In the genomic region with DNA sequence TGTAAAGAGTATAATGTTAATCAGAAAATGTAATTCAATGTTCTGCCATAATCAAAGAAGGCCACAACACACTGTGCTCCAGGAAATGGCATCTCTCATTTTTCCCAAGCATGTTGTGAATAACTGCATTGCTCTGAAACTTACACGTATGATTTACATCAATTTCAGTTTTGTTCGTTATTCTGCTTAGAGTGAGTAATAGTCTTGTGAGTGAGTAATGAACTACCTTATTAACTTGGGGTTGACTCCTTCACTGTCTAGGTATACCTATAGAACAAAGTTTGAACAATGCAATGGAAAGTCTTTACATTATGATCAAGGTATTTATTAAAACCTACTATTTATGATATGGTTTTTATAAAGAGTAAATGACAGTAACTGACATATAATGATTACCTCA, we compare ENCODE assay signal across 10 cellular contexts. TPM values are rescaled to one million over a fixed set of nuclear protein-coding genes. Genes with fewer than 3 reads are reported as not detected.
"Had no signal": no experiment of that assay in that cellular context is flagged by ENCODE, and none has a peak within 500 bp of the region (broad histone marks: within the 10 kb centered on the region; RNA-seq: fewer than 3 reads in every experiment).

No MANE protein-coding gene starts in this region.

- H3K4me3 Mint-ChIP-seq: HFFc6, IgD-negative memory B cell had no signal

- DNase-seq: GOT3, H7, HFFc6 had no signal

- H3K36me3 Mint-ChIP-seq: IgD-negative memory B cell had no signal

- H3K36me3 ChIP-seq: HAP-1 had no signal

- H3K4me1 Mint-ChIP-seq: IgD-negative memory B cell had no signal

- H3K4me1 ChIP-seq: HAP-1 had no signal

- H3K9me3 Mint-ChIP-seq: HFFc6 had no signal

- H3K27ac ChIP-seq: HL-60 had no signal

- H3K9me3 ChIP-seq: HAP-1 had no signal

- FAIRE-seq: HepG2 had no signal

- ATAC-seq: HCT116, HepG2 had no signal

- H3K27ac Mint-ChIP-seq: HFFc6, IgD-negative memory B cell had no signal

- H3K4me3 ChIP-seq: HAP-1 had no signal

RNA-seq across cellular contexts. Expression of a gene that starts 17.8 kb away (rescaled TPM):
- total RNA-seq: H4, H7, HepG2, HFFc6, HT1080 had no signal
- polyA plus RNA-seq: HepG2, IgD-negative memory B cell had no signal

RNA-seq across cellular contexts. Expression of a gene that starts 51.2 kb away (rescaled TPM):
- total RNA-seq: H4, H7, HepG2, HFFc6, HT1080 had no signal
- polyA plus RNA-seq: IgD-negative memory B cell had no signal
